In genomic region chr3:125515421-125515820, GRCh38 we compare ENCODE assay signal across 1 cellular context.
TF ChIP-seq lines count a peak whose summit lies in the region.

No MANE protein-coding gene starts in this region.

TF ChIP-seq in GM12878, 131 proteins besides CTCF, POLR2A, EP300 and RAD21 (continued from another document):
- TF ChIP-seq RBBP5 (conservative IDR thresholded peaks at IDR 0.05) (no peak), ATF7 (IDR thresholded peaks at IDR 0.05; ENCODE audit: low read depth) (no peak), STAT3 (IDR thresholded peaks at IDR 0.05; ENCODE audit: low read depth, low read length) (no peak), MEF2B (IDR thresholded peaks at IDR 0.05; ENCODE audit: partially characterized antibody, poor library complexity, severe bottlenecking) (no peak), NR2F1 (conservative IDR thresholded peaks at IDR 0.05) (no peak), USF1 (IDR thresholded peaks at IDR 0.05; ENCODE audit: borderline replicate concordance, extremely low read length, insufficient read depth, low read depth, low read length) (no peak), YBX1 (IDR thresholded peaks at IDR 0.05) (no peak), KDM1A (IDR thresholded peaks at IDR 0.05; ENCODE audit: borderline replicate concordance) (no peak), SMAD5 (IDR thresholded peaks at IDR 0.05; ENCODE audit: low read depth) (no peak), HDAC6 (IDR thresholded peaks at IDR 0.05; ENCODE audit: unreplicated experiment) (no peak), CEBPB (IDR thresholded peaks at IDR 0.05; ENCODE audit: borderline replicate concordance in 1 of 2, low read depth in 2 of 2, low read length in 2 of 2) (no peak), POLR2AphosphoS2 (IDR thresholded peaks at IDR 0.05; ENCODE audit: low read depth, low read length) (no peak)
- TF ChIP-seq, protein P1, sequence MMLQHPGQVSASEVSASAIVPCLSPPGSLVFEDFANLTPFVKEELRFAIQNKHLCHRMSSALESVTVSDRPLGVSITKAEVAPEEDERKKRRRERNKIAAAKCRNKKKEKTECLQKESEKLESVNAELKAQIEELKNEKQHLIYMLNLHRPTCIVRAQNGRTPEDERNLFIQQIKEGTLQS (IDR thresholded peaks at IDR 0.05; ENCODE audit: borderline replicate concordance, extremely low read depth, low read depth, low read length) = no peak
- TF ChIP-seq, protein P2, sequence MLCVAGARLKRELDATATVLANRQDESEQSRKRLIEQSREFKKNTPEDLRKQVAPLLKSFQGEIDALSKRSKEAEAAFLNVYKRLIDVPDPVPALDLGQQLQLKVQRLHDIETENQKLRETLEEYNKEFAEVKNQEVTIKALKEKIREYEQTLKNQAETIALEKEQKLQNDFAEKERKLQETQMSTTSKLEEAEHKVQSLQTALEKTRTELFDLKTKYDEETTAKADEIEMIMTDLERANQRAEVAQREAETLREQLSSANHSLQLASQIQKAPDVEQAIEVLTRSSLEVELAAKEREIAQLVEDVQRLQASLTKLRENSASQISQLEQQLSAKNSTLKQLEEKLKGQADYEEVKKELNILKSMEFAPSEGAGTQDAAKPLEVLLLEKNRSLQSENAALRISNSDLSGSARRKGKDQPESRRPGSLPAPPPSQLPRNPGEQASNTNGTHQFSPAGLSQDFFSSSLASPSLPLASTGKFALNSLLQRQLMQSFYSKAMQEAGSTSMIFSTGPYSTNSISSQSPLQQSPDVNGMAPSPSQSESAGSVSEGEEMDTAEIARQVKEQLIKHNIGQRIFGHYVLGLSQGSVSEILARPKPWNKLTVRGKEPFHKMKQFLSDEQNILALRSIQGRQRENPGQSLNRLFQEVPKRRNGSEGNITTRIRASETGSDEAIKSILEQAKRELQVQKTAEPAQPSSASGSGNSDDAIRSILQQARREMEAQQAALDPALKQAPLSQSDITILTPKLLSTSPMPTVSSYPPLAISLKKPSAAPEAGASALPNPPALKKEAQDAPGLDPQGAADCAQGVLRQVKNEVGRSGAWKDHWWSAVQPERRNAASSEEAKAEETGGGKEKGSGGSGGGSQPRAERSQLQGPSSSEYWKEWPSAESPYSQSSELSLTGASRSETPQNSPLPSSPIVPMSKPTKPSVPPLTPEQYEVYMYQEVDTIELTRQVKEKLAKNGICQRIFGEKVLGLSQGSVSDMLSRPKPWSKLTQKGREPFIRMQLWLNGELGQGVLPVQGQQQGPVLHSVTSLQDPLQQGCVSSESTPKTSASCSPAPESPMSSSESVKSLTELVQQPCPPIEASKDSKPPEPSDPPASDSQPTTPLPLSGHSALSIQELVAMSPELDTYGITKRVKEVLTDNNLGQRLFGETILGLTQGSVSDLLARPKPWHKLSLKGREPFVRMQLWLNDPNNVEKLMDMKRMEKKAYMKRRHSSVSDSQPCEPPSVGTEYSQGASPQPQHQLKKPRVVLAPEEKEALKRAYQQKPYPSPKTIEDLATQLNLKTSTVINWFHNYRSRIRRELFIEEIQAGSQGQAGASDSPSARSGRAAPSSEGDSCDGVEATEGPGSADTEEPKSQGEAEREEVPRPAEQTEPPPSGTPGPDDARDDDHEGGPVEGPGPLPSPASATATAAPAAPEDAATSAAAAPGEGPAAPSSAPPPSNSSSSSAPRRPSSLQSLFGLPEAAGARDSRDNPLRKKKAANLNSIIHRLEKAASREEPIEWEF (IDR thresholded peaks at IDR 0.05; ENCODE audit: insufficient replicate concordance, low read depth, low read length) = no peak
- TF ChIP-seq, protein P3, sequence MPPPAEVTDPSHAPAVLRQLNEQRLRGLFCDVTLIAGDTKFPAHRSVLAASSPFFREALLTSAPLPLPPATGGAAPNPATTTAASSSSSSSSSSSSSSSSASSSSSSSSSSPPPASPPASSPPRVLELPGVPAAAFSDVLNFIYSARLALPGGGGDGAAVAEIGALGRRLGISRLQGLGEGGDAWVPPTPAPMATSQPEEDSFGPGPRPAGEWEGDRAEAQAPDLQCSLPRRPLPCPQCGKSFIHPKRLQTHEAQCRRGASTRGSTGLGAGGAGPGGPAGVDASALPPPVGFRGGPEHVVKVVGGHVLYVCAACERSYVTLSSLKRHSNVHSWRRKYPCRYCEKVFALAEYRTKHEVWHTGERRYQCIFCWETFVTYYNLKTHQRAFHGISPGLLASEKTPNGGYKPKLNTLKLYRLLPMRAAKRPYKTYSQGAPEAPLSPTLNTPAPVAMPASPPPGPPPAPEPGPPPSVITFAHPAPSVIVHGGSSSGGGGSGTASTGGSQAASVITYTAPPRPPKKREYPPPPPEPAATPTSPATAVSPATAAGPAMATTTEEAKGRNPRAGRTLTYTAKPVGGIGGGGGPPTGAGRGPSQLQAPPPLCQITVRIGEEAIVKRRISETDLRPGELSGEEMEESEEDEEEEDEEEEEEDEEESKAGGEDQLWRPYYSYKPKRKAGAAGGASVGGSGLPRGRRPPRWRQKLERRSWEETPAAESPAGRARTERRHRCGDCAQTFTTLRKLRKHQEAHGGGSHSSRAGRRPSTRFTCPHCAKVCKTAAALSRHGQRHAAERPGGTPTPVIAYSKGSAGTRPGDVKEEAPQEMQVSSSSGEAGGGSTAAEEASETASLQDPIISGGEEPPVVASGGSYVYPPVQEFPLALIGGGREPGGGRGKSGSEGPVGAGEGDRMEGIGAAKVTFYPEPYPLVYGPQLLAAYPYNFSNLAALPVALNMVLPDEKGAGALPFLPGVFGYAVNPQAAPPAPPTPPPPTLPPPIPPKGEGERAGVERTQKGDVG (CRISPR knock-in tag; IDR thresholded peaks at IDR 0.05) = no peak
TF ChIP-seq in GM12878: peak in this region for 0.
